Comparison of ENCODE assay signal across 25 cellular contexts in the genomic region with DNA sequence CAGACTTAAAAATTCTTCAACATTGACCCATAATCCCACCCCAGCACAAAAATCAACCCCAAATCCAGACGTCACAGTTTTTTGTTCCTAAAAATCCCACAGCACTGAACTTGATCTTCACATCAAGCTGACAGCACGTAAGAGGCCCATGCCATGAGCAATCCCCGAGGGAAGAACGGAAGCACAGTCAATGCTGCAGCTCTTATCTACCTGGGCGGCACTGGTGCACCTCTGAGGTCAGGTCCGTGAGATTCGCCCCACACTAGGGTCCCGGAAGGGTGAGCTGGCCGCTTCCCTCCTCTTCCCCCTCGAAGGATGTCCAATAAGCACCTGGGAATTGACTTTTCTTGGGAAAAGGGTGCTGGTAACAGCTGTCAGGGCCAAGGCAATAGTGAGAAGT.
"Had no signal": no experiment of that assay in that cellular context is flagged by ENCODE, and none has a peak within 500 bp of the region (broad histone marks: within the 10 kb centered on the region; RNA-seq: fewer than 3 reads in every experiment).

No MANE protein-coding gene starts in this region.

- H3K27me3 ChIP-seq: heart left ventricle, sigmoid colon, upper lobe of left lung had no signal

- H3K4me3 Mint-ChIP-seq: activated naive CD8-positive, alpha-beta T cell treated with anti-CD3 and anti-CD28 coated beads, Interleukin-2, amount 10 ng/mL, durations not matched to agents 7 days and 5 days; endodermal cell; neural crest cell; stimulated activated naive B cell treated with anti-CD40 and anti-IgM and Interleukin-4, amounts not matched to agents 10 μg/mL and 1 μg/mL and 100 μg/mL, for 72 hours; T-helper 1 cell treated with Interleukin-12 subunit alpha and Interleukin-12 subunit beta and Interleukin-4 antibody, amounts not matched to agents 30 μg/mL and 1 μg/mL, for 36 hours; WTC11 had no signal

- H3K27me3 Mint-ChIP-seq: activated naive CD8-positive, alpha-beta T cell treated with anti-CD3 and anti-CD28 coated beads, Interleukin-2, amount 10 ng/mL, durations not matched to agents 7 days and 5 days; naive B cell; stimulated activated naive B cell treated with anti-CD40 and anti-IgM and Interleukin-4, amounts not matched to agents 10 μg/mL and 1 μg/mL and 100 μg/mL, for 72 hours had no signal

- H3K4me2 ChIP-seq: smooth muscle cell had no signal

- H3K27ac Mint-ChIP-seq: activated naive CD8-positive, alpha-beta T cell treated with anti-CD3 and anti-CD28 coated beads, Interleukin-2, amount 10 ng/mL, durations not matched to agents 7 days and 5 days; stimulated activated naive B cell treated with anti-CD40 and anti-IgM and Interleukin-4, amounts not matched to agents 10 μg/mL and 1 μg/mL and 100 μg/mL, for 72 hours; T-helper 1 cell treated with Interleukin-12 subunit alpha and Interleukin-12 subunit beta and Interleukin-4 antibody, amounts not matched to agents 30 μg/mL and 1 μg/mL, for 36 hours; WTC11 had no signal

- H3K4me1 Mint-ChIP-seq: endodermal cell, neural crest cell, WTC11 had no signal

- FAIRE-seq: bronchial epithelial cell, islet of Langerhans had no signal

- H3K4me3 ChIP-seq: coronary artery, heart left ventricle, mucosa of descending colon, sigmoid colon, smooth muscle cell, thoracic aorta, upper lobe of left lung had no signal

- H3K4me1 ChIP-seq: heart left ventricle, sigmoid colon, upper lobe of left lung had no signal

- H3K9me3 ChIP-seq: heart left ventricle, mucosa of descending colon, sigmoid colon, thoracic aorta, upper lobe of left lung had no signal

- H3K27ac ChIP-seq: coronary artery, epithelial cell of prostate, heart left ventricle, sigmoid colon, thoracic aorta, upper lobe of left lung had no signal

- ATAC-seq: mucosa of descending colon; stimulated activated naive B cell treated with anti-CD40 and anti-IgM and Interleukin-4, amounts not matched to agents 10 μg/mL and 1 μg/mL and 100 μg/mL, for 72 hours; WTC11 had no signal

- DNase-seq: activated naive CD4-positive, alpha-beta T cell treated with Interleukin-2 at 50 U/mL for 16 hours; activated naive CD8-positive, alpha-beta T cell treated with anti-CD3 and anti-CD28 coated beads, Interleukin-2, amount 10 ng/mL, durations not matched to agents 7 days and 5 days; activated T-cell treated with anti-CD3 and anti-CD28 coated beads, Interleukin-2, amount 50 U/mL, for 1 hour; amniotic stem cell; cerebellar nuclear complex; endodermal cell; heart left ventricle; left cardiac atrium; mesenchymal stem cell; mucosa of descending colon; naive B cell; sigmoid colon; stimulated activated CD4-positive, alpha-beta T cell treated with anti-CD3 and anti-CD28 coated beads, Interleukin-15, amount 100 ng/mL, for 24 hours; stimulated activated naive B cell treated with anti-CD40 and anti-IgM and Interleukin-4, amounts not matched to agents 10 μg/mL and 1 μg/mL and 100 μg/mL, for 72 hours; T1000; upper lobe of left lung had no signal

- H3K9me3 Mint-ChIP-seq: activated naive CD8-positive, alpha-beta T cell treated with anti-CD3 and anti-CD28 coated beads, Interleukin-2, amount 10 ng/mL, durations not matched to agents 7 days and 5 days; endodermal cell; naive B cell; neural crest cell; stimulated activated naive B cell treated with anti-CD40 and anti-IgM and Interleukin-4, amounts not matched to agents 10 μg/mL and 1 μg/mL and 100 μg/mL, for 72 hours; T-helper 1 cell treated with Interleukin-12 subunit alpha and Interleukin-12 subunit beta and Interleukin-4 antibody, amounts not matched to agents 30 μg/mL and 1 μg/mL, for 36 hours; WTC11 had no signal
